ENCODE assay signal across 23 cellular contexts in the genomic region with DNA sequence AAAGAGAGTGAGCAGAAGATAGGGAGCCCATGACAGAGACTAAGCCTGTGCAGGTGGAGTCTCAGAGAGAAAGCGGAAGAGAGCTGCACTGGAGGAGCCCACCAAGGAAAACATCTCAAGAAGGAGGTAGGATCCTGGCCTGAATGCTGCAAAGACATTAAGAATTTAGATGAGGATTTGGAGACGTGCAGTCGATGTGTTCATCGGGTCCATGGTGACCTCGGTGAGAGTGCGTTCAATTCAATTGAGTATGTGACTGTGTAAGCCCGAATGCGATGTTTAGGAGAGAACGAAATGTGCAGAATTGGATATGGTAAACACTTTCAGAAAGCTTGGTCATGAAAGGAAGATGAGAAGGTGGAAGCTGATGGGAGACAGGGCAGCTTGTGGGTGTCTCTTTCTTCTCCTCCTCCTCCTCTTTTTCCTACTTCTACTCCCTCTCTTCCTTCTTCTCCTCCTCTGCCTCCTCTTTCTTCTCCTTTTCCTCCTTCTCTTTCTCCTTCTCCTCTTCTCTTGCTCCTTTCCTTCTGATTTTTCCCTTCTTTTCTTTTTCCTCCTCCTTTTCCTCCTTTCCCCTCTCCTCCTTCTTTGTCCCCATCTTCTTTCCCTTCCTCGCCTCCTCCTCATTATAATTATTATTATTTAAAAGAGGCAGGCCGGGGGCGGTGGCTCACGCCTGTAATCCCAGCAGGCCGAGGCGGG.
DNase-seq lines count a peak whose midpoint lies in the region; ATAC-seq, FAIRE-seq and TF ChIP-seq lines count a peak whose summit lies in the region.
"Had no signal": no experiment of that assay in that cellular context is flagged by ENCODE, and none has a peak within 500 bp of the region (broad histone marks: within the 10 kb centered on the region; RNA-seq: fewer than 3 reads in every experiment).

No MANE protein-coding gene starts in this region.

- no peak for ATAC-seq in activated CD8-positive, alpha-beta memory T cell treated with anti-CD3 and anti-CD28 coated beads, Interleukin-2, amount 10 ng/mL, durations not matched to agents 7 days and 5 days
- ATAC-seq in HG02885 (IDR thresholded peaks at IDR 0.05; ENCODE audit: poor library complexity, unreplicated experiment), result no peak
- no peak for ATAC-seq in HG03108 (IDR thresholded peaks at IDR 0.05; ENCODE audit: unreplicated experiment)
- ATAC-seq: GM23338 had no signal

- H3K27ac ChIP-seq in sigmoid colon, result peak overlapping the region in 3 of 4 donors; percentile 38 to 93 (median 87)
- H3K27ac ChIP-seq: KMS-11 had no signal

- no peaks in the 10 kb centered on the region for H3K27me3 ChIP-seq in sigmoid colon

- no peak for FAIRE-seq in HTR-8/SVneo (lab: Jason Lieb, UNC)

- H3K9me3 Mint-ChIP-seq in activated CD8-positive, alpha-beta memory T cell treated with anti-CD3 and anti-CD28 coated beads, Interleukin-2, amount 10 ng/mL, durations not matched to agents 7 days and 5 days (ENCODE audit: low read depth), result no peaks in the 10 kb centered on the region
- no peaks in the 10 kb centered on the region for H3K9me3 Mint-ChIP-seq in activated T-helper 2 cell treated with anti-CD3 and anti-CD28 coated beads, Interferon-gamma antibody, Interleukin-2, Interleukin-4, amounts not matched to agents 10 μg/mL and 5 μg/mL and 100 μg/mL, durations not matched to agents 14 hours and 24 hours and 36 hours
- H3K9me3 Mint-ChIP-seq: H9, HFFc6 had no signal

- CTCF ChIA-PET in activated CD8-positive, alpha-beta memory T cell treated with anti-CD3 and anti-CD28 coated beads, Interleukin-2, amount 10 ng/mL, durations not matched to agents 7 days and 5 days (lab: Charles Lee), result no interaction called here

- DNase-seq in activated CD8-positive, alpha-beta memory T cell treated with anti-CD3 and anti-CD28 coated beads, Interleukin-2, amount 10 ng/mL, durations not matched to agents 7 days and 5 days, result peak; percentile 16
- DNase-seq in activated T-helper 2 cell treated with anti-CD3 and anti-CD28 coated beads, Interferon-gamma antibody, Interleukin-2, Interleukin-4, amounts not matched to agents 10 μg/mL and 5 μg/mL and 100 μg/mL, durations not matched to agents 14 hours and 24 hours and 36 hours (ENCODE audit: low spot score), result peak; percentile 4
- DNase-seq in islet precursor cell, result peak; percentile 25
- DNase-seq in sigmoid colon, result no peak
- no peak for DNase-seq in HTR-8/SVneo (ENCODE audit: insufficient read length, low spot score)
- DNase-seq: C1 segment of cervical spinal cord; CD4-positive, alpha-beta memory T cell; COR-L47; DMS53; H9; HFFc6; IMR-90; MM.1S; NCI-H1694; NCI-H2029 treated with DMSO at 0.1 percent for 48 hours; NCI-H2227 treated with DMSO at 0.1 percent for 48 hours; NCI-H69; RPMI8226; SHP77 had no signal

- no peak overlapping the region for H3K4me3 ChIP-seq in sigmoid colon
- H3K4me3 ChIP-seq: GM23338 had no signal

- peaks cover 0 to 66% (median 44%) of the 10 kb centered on the region in 4 donors for H3K4me1 ChIP-seq in sigmoid colon

- TF ChIP-seq CTCF in sigmoid colon (IDR thresholded peaks at IDR 0.05), result no peak

- no peak for TF ChIP-seq POLR2A in sigmoid colon (IDR thresholded peaks at IDR 0.05)

- no peaks in the 10 kb centered on the region for H3K9me3 ChIP-seq in sigmoid colon

- H3K36me3 Mint-ChIP-seq in activated CD8-positive, alpha-beta memory T cell treated with anti-CD3 and anti-CD28 coated beads, Interleukin-2, amount 10 ng/mL, durations not matched to agents 7 days and 5 days, result no peaks in the 10 kb centered on the region
- no peaks in the 10 kb centered on the region for H3K36me3 Mint-ChIP-seq in activated T-helper 2 cell treated with anti-CD3 and anti-CD28 coated beads, Interferon-gamma antibody, Interleukin-2, Interleukin-4, amounts not matched to agents 10 μg/mL and 5 μg/mL and 100 μg/mL, durations not matched to agents 14 hours and 24 hours and 36 hours (ENCODE audit: low read depth)
- H3K36me3 Mint-ChIP-seq: CD4-positive, alpha-beta memory T cell had no signal

- H3K27ac Mint-ChIP-seq in activated CD8-positive, alpha-beta memory T cell treated with anti-CD3 and anti-CD28 coated beads, Interleukin-2, amount 10 ng/mL, durations not matched to agents 7 days and 5 days, result no peak overlapping the region
- no peak overlapping the region for H3K27ac Mint-ChIP-seq in activated T-helper 2 cell treated with anti-CD3 and anti-CD28 coated beads, Interferon-gamma antibody, Interleukin-2, Interleukin-4, amounts not matched to agents 10 μg/mL and 5 μg/mL and 100 μg/mL, durations not matched to agents 14 hours and 24 hours and 36 hours
- H3K27ac Mint-ChIP-seq: GM23338, H9, HFFc6 had no signal

- no peaks in the 10 kb centered on the region for H3K36me3 ChIP-seq in sigmoid colon

- 93% methylated on average over 15 of the region's 15 CpGs for WGBS in sigmoid colon, 2 donors

- peaks cover 34% of the 10 kb centered on the region for H3K27me3 Mint-ChIP-seq in activated CD8-positive, alpha-beta memory T cell treated with anti-CD3 and anti-CD28 coated beads, Interleukin-2, amount 10 ng/mL, durations not matched to agents 7 days and 5 days
- H3K27me3 Mint-ChIP-seq in activated T-helper 2 cell treated with anti-CD3 and anti-CD28 coated beads, Interferon-gamma antibody, Interleukin-2, Interleukin-4, amounts not matched to agents 10 μg/mL and 5 μg/mL and 100 μg/mL, durations not matched to agents 14 hours and 24 hours and 36 hours (ENCODE audit: low read depth), result peaks cover 27% of the 10 kb centered on the region

- TF ChIP-seq EP300 in sigmoid colon (IDR thresholded peaks at IDR 0.05), result no peak

- no peak overlapping the region for H3K4me3 Mint-ChIP-seq in activated CD8-positive, alpha-beta memory T cell treated with anti-CD3 and anti-CD28 coated beads, Interleukin-2, amount 10 ng/mL, durations not matched to agents 7 days and 5 days
- H3K4me3 Mint-ChIP-seq in activated T-helper 2 cell treated with anti-CD3 and anti-CD28 coated beads, Interferon-gamma antibody, Interleukin-2, Interleukin-4, amounts not matched to agents 10 μg/mL and 5 μg/mL and 100 μg/mL, durations not matched to agents 14 hours and 24 hours and 36 hours (ENCODE audit: low read depth), result no peak overlapping the region
- H3K4me3 Mint-ChIP-seq: CD4-positive, alpha-beta memory T cell; GM23338; H9; HFFc6 had no signal

- H3K4me1 Mint-ChIP-seq in activated CD8-positive, alpha-beta memory T cell treated with anti-CD3 and anti-CD28 coated beads, Interleukin-2, amount 10 ng/mL, durations not matched to agents 7 days and 5 days, result no peaks in the 10 kb centered on the region
- no peaks in the 10 kb centered on the region for H3K4me1 Mint-ChIP-seq in activated T-helper 2 cell treated with anti-CD3 and anti-CD28 coated beads, Interferon-gamma antibody, Interleukin-2, Interleukin-4, amounts not matched to agents 10 μg/mL and 5 μg/mL and 100 μg/mL, durations not matched to agents 14 hours and 24 hours and 36 hours (ENCODE audit: low read depth)
- H3K4me1 Mint-ChIP-seq: CD4-positive, alpha-beta memory T cell had no signal

- intact Hi-C loops in activated T-helper 2 cell treated with anti-CD3 and anti-CD28 coated beads, Interferon-gamma antibody, Interleukin-2, Interleukin-4, amounts not matched to agents 10 μg/mL and 5 μg/mL and 100 μg/mL, durations not matched to agents 14 hours and 24 hours and 36 hours (cut with micrococcal nuclease), result no loop called here
- intact Hi-C loops in sigmoid colon (cut with DNase I), result loop anchor here (5.0 to 10.0 kb wide), 4 partner anchors 123 to 445 kb away; no protein-coding TSS in a partner anchor

Comparison
In these comparisons a context has a peak if more than half of its experiments do, and no peak if none do; other contexts are left out.
1. DNase-seq: peak in activated CD8-positive, alpha-beta memory T cell treated with anti-CD3 and anti-CD28 coated beads, Interleukin-2, amount 10 ng/mL, durations not matched to agents 7 days and 5 days (single experiment), activated T-helper 2 cell treated with anti-CD3 and anti-CD28 coated beads, Interferon-gamma antibody, Interleukin-2, Interleukin-4, amounts not matched to agents 10 μg/mL and 5 μg/mL and 100 μg/mL, durations not matched to agents 14 hours and 24 hours and 36 hours (single experiment) and islet precursor cell (single experiment); none in sigmoid colon (single experiment) and HTR-8/SVneo (single experiment).